8 cellular contexts compared by ENCODE assay signal in the genomic region with DNA sequence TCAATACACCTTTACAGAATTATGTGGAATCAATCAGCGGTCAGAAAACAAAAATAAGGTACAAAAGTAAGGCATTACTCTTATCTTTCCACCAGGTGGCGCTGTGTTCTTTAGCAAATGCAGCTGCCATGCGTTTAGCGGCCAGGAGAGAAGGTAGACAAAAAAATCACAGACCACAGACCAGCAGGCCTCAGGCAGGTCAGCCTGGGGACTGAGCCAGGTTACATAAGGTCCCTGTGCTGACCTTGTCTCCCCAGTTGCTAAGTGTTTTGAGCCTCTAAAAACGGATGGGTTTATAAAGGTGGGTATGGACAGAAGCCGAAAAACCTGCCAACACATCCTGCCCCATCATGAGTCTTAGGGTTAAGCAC. TPM values are rescaled to one million over a fixed set of nuclear protein-coding genes. Genes with fewer than 3 reads are reported as not detected.
DNase-seq lines count a peak whose midpoint lies in the region; ATAC-seq and TF ChIP-seq lines count a peak whose summit lies in the region.

No MANE protein-coding gene starts in this region.

- H3K4me1 ChIP-seq in Caco-2, result peaks cover 5% of the 10 kb centered on the region; the same call in 1 of the 2 replicates

- intact Hi-C loops in Caco-2 (cut with micrococcal nuclease; ENCODE audit: unreplicated experiment), result loop anchor here (1.0 kb wide), 2 partner anchors 155 to 181 kb away; no protein-coding TSS in a partner anchor

- ATAC-seq in stimulated activated effector memory CD8-positive, alpha-beta T cell treated with anti-CD3 and anti-CD28 coated beads, Interleukin-12 subunit alpha, Interleukin-12 subunit beta, amount 100 ng/mL, for 72 hours, result no peak
- ATAC-seq in GM18858 (IDR thresholded peaks at IDR 0.05; ENCODE audit: unreplicated experiment), result no peak

- no TSS peak for BruUV-seq in Caco-2 (replicated peaks; lab: Mats Ljungman, UMichigan)

- CTCF ChIA-PET in Caco-2 (lab: Charles Lee), result interaction anchor here (1.2 to 10.4 kb wide), 4 partner anchors 10 to 183 kb away, joined by 4 to 265 read pairs (median 8); a partner anchor contains a TSS

- H3K9me3 Mint-ChIP-seq in Caco-2 (ENCODE audit: unreplicated experiment), result no peaks in the 10 kb centered on the region
- H3K9me3 Mint-ChIP-seq in stimulated activated effector memory CD8-positive, alpha-beta T cell treated with anti-CD3 and anti-CD28 coated beads, Interleukin-12 subunit alpha, Interleukin-12 subunit beta, amount 100 ng/mL, for 72 hours, result no peaks in the 10 kb centered on the region

- peak; percentile 72 to 75 for DNase-seq in Caco-2
- DNase-seq in HPDE6-E6E7 (ENCODE audit: extremely low spot score), result peak; percentile 42
- DNase-seq in NCI-H774 (lab: John Stamatoyannopoulos, UW), result peak; percentile 87
- peak; percentile 55 for DNase-seq in activated CD4-positive, alpha-beta T cell treated with anti-CD3 and anti-CD28 coated beads, Interleukin-2, amount 50 U/mL, for 1 hour
- peak; percentile 52 for DNase-seq in effector CD8-positive, alpha-beta T cell (lab: John Stamatoyannopoulos, UW)
- peak; percentile 94 for DNase-seq in medulla oblongata (ENCODE audit: extremely low spot score)
- DNase-seq in stimulated activated effector memory CD8-positive, alpha-beta T cell treated with anti-CD3 and anti-CD28 coated beads, Interleukin-12 subunit alpha, Interleukin-12 subunit beta, amount 100 ng/mL, for 72 hours (ENCODE audit: low spot score in 2 of 2), result peak; percentile 65 to 81

- H3K27me3 ChIP-seq in Caco-2 (replicated peaks; ENCODE audit: control insufficient read depth, insufficient read depth, low read length), result no peaks in the 10 kb centered on the region

- peaks cover 6% of the 10 kb centered on the region for H3K36me3 Mint-ChIP-seq in Caco-2 (ENCODE audit: insufficient read depth, unreplicated experiment)
- H3K36me3 Mint-ChIP-seq in stimulated activated effector memory CD8-positive, alpha-beta T cell treated with anti-CD3 and anti-CD28 coated beads, Interleukin-12 subunit alpha, Interleukin-12 subunit beta, amount 100 ng/mL, for 72 hours, result no peaks in the 10 kb centered on the region

- H3K27me3 Mint-ChIP-seq in Caco-2 (ENCODE audit: insufficient read depth, unreplicated experiment), result no peaks in the 10 kb centered on the region

- no peak overlapping the region for H3K4me3 ChIP-seq in Caco-2 (ENCODE audit: low read depth, low read length)

- no peak overlapping the region for H3K27ac Mint-ChIP-seq in Caco-2 (ENCODE audit: unreplicated experiment)
- no peak overlapping the region for H3K27ac Mint-ChIP-seq in stimulated activated effector memory CD8-positive, alpha-beta T cell treated with anti-CD3 and anti-CD28 coated beads, Interleukin-12 subunit alpha, Interleukin-12 subunit beta, amount 100 ng/mL, for 72 hours

- H3K36me3 ChIP-seq in Caco-2 (ENCODE audit: control insufficient read depth, insufficient read depth, low read length), result peaks cover 3% of the 10 kb centered on the region

- TF ChIP-seq CTCF in Caco-2 (IDR thresholded peaks at IDR 0.05; ENCODE audit: insufficient read depth in 1 of 2, low read depth in 1 of 2, low read length in 1 of 2, severe bottlenecking in 1 of 2, unreplicated experiment in 1 of 2), result peak; percentile 73 to 87

- H3K4me1 Mint-ChIP-seq in Caco-2 (ENCODE audit: low read depth, unreplicated experiment), result no peaks in the 10 kb centered on the region
- no peaks in the 10 kb centered on the region for H3K4me1 Mint-ChIP-seq in stimulated activated effector memory CD8-positive, alpha-beta T cell treated with anti-CD3 and anti-CD28 coated beads, Interleukin-12 subunit alpha, Interleukin-12 subunit beta, amount 100 ng/mL, for 72 hours

- H3K9me3 ChIP-seq in Caco-2, result no peaks in the 10 kb centered on the region

- POLR2A ChIA-PET in Caco-2 (lab: Charles Lee), result interaction anchor here (0.6 kb wide), 1 partner anchor 237 kb away, joined by 4 read pairs; no protein-coding TSS in a partner anchor

- no peak overlapping the region for H3K4me3 Mint-ChIP-seq in Caco-2 (ENCODE audit: unreplicated experiment)
- H3K4me3 Mint-ChIP-seq in stimulated activated effector memory CD8-positive, alpha-beta T cell treated with anti-CD3 and anti-CD28 coated beads, Interleukin-12 subunit alpha, Interleukin-12 subunit beta, amount 100 ng/mL, for 72 hours, result no peak overlapping the region

RNA-seq across cellular contexts. Expression of a gene that starts 2.8 kb away (rescaled TPM):
- 0.77 and 1.2 TPM in 2 replicates for total RNA-seq in Caco-2 (2022)

RNA-seq across cellular contexts. Expression of a gene that starts 12.3 kb away (rescaled TPM):
- 2.7 and 2.9 TPM in 2 replicates for total RNA-seq in Caco-2 (2022)

Comparison
In these comparisons a context has a peak if more than half of its experiments do, and no peak if none do; other contexts are left out.
1. DNase-seq: peak in every context shown above with its lines; median percentile 94 in medulla oblongata; 87 in NCI-H774; 74 in Caco-2; 73 in stimulated activated effector memory CD8-positive, alpha-beta T cell treated with anti-CD3 and anti-CD28 coated beads, Interleukin-12 subunit alpha, Interleukin-12 subunit beta, amount 100 ng/mL, for 72 hours; 55 in activated CD4-positive, alpha-beta T cell treated with anti-CD3 and anti-CD28 coated beads, Interleukin-2, amount 50 U/mL, for 1 hour; 52 in effector CD8-positive, alpha-beta T cell; 42 in HPDE6-E6E7.